34 cellular contexts compared by ENCODE assay signal in genomic region chr6:133863228-133863627, GRCh38.
"Had no signal": no experiment of that assay in that cellular context is flagged by ENCODE, and none has a peak within 500 bp of the region (broad histone marks: within the 10 kb centered on the region; RNA-seq: fewer than 3 reads in every experiment).

No MANE protein-coding gene starts in this region.

- H3K27me3 ChIP-seq: MG63 had no signal

- H3K4me3 ChIP-seq: MG63 had no signal

- H3K36me3 ChIP-seq: MG63 had no signal

- H3K9ac ChIP-seq: KMS-11 had no signal

- DNase-seq: Karpas-422, Kasumi-1, MG63, MM.1S, MV-4-11, NCI-H1048, NCI-H1092, NCI-H1092 treated with DMSO at 0.1 percent for 48 hours, NCI-H1105, NCI-H1105 treated with DMSO at 0.1 percent for 48 hours, NCI-H1417, NCI-H1417 treated with DMSO at 0.1 percent for 48 hours, NCI-H1436, NCI-H1436 treated with DMSO at 0.1 percent for 48 hours, NCI-H146, NCI-H1694, NCI-H1694 treated with DMSO at 0.1 percent for 48 hours, NCI-H187, NCI-H187 treated with DMSO at 0.1 percent for 48 hours, NCI-H1930, NCI-H2029, NCI-H2029 treated with DMSO at 0.1 percent for 48 hours, NCI-H2081, NCI-H2081 treated with DMSO at 0.1 percent for 48 hours, NCI-H2107, NCI-H2171, NCI-H2171 treated with DMSO at 0.1 percent for 48 hours, NCI-H2227 treated with DMSO at 0.1 percent for 48 hours, NCI-H226, NCI-H345, NCI-H446, NCI-H446 treated with DMSO at 0.1 percent for 48 hours, NCI-H510A had no signal

- H3K27ac ChIP-seq: KMS-11 had no signal
